8 cellular contexts compared by ENCODE assay signal in genomic region chr19:35545001-35545854, GRCh38. TPM values are rescaled to one million over a fixed set of nuclear protein-coding genes. Genes with fewer than 3 reads are reported as not detected.
DNase-seq lines count a peak whose midpoint lies in the region; ATAC-seq and TF ChIP-seq lines count a peak whose summit lies in the region.

TSS of gene TMEM147 (plus strand) at chr19:35545626. CDS start at chr19:35545740, 114 bp downstream.

- peak within 1 kb of the TSS; percentile 83 to 88 (median 85) for H3K4me3 ChIP-seq in liver (ENCODE audit: low read depth in 1 of 3, low read length in 3 of 3)

- peak within 1 kb of the TSS; percentile 69 to 70 for H3K27ac ChIP-seq in liver (ENCODE audit: low read depth in 1 of 2, low read length in 2 of 2)

- no peaks in the 10 kb centered on the region for H3K27me3 ChIP-seq in liver (ENCODE audit: control insufficient read depth in 4 of 4, insufficient read depth in 4 of 4, low read length in 3 of 4)

- peak within 1 kb of the TSS; percentile 76 to 90 for H3K9ac ChIP-seq in liver (ENCODE audit: low read depth in 1 of 2, low read length in 2 of 2)

- peaks cover 0 to 20% (median 14%) of the 10 kb centered on the region in 4 donors for H3K4me1 ChIP-seq in liver (ENCODE audit: control insufficient read depth in 4 of 4, insufficient read depth in 4 of 4, low read length in 3 of 4)

- WGBS in liver = under 1% methylated on average over 85 of the region's 85 CpGs

- no peak for TF ChIP-seq CTCF in liver (IDR thresholded peaks at IDR 0.05; ENCODE audit: low read depth, low read length, missing input control)

- peak in 1 of 2 donors; percentile 5 for TF ChIP-seq RAD21 in liver (IDR thresholded peaks at IDR 0.05)

- H3K9me3 ChIP-seq in liver (ENCODE audit: control insufficient read depth in 4 of 4, low read length in 3 of 4) = no peaks in the 10 kb centered on the region

- TF ChIP-seq POLR2A in GM19099 (IDR thresholded peaks at IDR 0.05; ENCODE audit: extremely low read depth, insufficient read length, low read depth) = peak; percentile 87

- peak; percentile 59 for ATAC-seq in HG03457 (IDR thresholded peaks at IDR 0.05; ENCODE audit: unreplicated experiment)

- H3K36me3 ChIP-seq in liver (ENCODE audit: control insufficient read depth in 4 of 4, insufficient read depth in 3 of 4, low read depth in 1 of 4, low read length in 3 of 4) = no peaks in the 10 kb centered on the region

- DNase-seq in AML-193 (lab: John Stamatoyannopoulos, UW) (peak; percentile 76 to 88), NCI-H526 treated with DMSO at 0.1 percent for 48 hours (lab: John Stamatoyannopoulos, UW) (peak; percentile 84), dermis blood vessel endothelial cell (peak; percentile 86)
- peak; percentile 72 to 73 for DNase-seq in activated CD4-positive, alpha-beta T cell treated with anti-CD3 and anti-CD28 coated beads, Interleukin-2, amount 50 U/mL, for 24 hours (ENCODE audit: low read depth in 1 of 2, low spot score in 1 of 2)
- peak; percentile 86 for DNase-seq in stimulated activated CD4-positive, alpha-beta T cell treated with anti-CD3 and anti-CD28 coated beads, Interleukin-4, amount 100 ng/mL, for 1 hour

TF ChIP-seq in liver, 16 proteins besides CTCF, POLR2A, EP300 and RAD21:
- TF ChIP-seq ZBTB33 (IDR thresholded peaks at IDR 0.05) (no peak), YY1 (IDR thresholded peaks at IDR 0.05) (peak; percentile 77), SP1 (IDR thresholded peaks at IDR 0.05) (peak; percentile 13), GABPA (IDR thresholded peaks at IDR 0.05 in 1 of 2, conservative IDR thresholded peaks at IDR 0.05 in 1 of 2) (peak in 1 of 2 donors; percentile 85)

RNA-seq across cellular contexts. Expression of gene TMEM147, which starts in this region (rescaled TPM):
- 57.4 and 68.8 TPM in 2 replicates for total RNA-seq in dermis blood vessel endothelial cell
- 10 to 100 TPM; 18.1 to 28.0 TPM for total RNA-seq in liver
- 10 to 100 TPM; 61.3 to 97.4 TPM for polyA plus RNA-seq in liver

Comparison
In these comparisons a context has a peak if more than half of its experiments do, and no peak if none do; other contexts are left out.
1. Peak in every context shown above with its lines: DNase-seq, ATAC-seq, H3K4me3 ChIP-seq and H3K27ac ChIP-seq.